Comparison of ENCODE assay signal across 8 cellular contexts in the genomic region with DNA sequence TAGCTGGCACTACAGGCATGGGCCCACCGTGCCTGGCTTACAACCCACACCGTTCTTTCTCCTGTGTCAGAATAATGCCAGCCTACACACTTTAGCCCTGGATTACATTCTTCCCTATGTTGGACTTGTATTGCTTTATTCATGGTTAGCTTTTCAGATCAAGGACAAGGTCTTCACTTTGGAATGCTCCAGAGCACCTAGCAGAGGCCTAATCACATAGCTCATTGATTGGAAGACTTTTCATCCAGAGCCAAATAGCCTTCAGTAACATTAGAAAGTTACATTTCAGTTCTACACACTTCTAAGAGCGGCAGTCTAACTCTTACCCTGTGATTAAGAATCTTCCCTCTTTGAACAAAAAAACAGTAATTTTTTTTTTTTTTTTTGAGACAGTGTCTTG.
"Had no signal": no experiment of that assay in that cellular context is flagged by ENCODE, and none has a peak within 500 bp of the region (broad histone marks: within the 10 kb centered on the region; RNA-seq: fewer than 3 reads in every experiment).

No MANE protein-coding gene starts in this region.

- ATAC-seq: HepG2, K562 had no signal

- H3K27me3 Mint-ChIP-seq: IgD-negative memory B cell had no signal

- H3K4me1 Mint-ChIP-seq: IgD-negative memory B cell had no signal

- H3K4me3 ChIP-seq: K562 had no signal

- H3K36me3 Mint-ChIP-seq: IgD-negative memory B cell had no signal

- DNase-seq: IMR-90, KBM-7, KG1 had no signal

- H3K27ac ChIP-seq: HL-60 had no signal

- H3K27ac Mint-ChIP-seq: IgD-negative memory B cell had no signal

- H3K9me3 Mint-ChIP-seq: IgD-negative memory B cell had no signal

- FAIRE-seq: HepG2, HTR-8/SVneo, K562 had no signal
